ENCODE assay signal across 9 cellular contexts in the genomic region with DNA sequence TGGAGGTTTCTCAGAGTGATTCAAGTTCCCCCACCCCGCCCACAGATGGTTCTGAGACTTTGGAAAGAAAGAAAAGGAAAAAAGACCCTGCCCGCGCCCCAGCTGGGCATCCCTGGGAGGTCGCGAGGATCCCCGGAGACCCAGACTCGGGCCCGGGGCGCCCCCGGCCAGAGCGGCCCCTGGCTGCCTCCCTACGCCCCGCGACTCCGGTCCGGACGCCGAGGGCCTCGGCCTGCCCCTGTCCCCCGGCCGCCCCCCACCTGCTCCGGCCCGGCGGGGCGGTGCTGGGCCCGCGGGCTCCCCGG. TPM values are rescaled to one million over a fixed set of nuclear protein-coding genes. Genes with fewer than 3 reads are reported as not detected.
DNase-seq lines count a peak whose midpoint lies in the region; ATAC-seq and TF ChIP-seq lines count a peak whose summit lies in the region.
"Had no signal": no experiment of that assay in that cellular context is flagged by ENCODE, and none has a peak within 500 bp of the region (broad histone marks: within the 10 kb centered on the region; RNA-seq: fewer than 3 reads in every experiment).

No MANE protein-coding gene starts in this region.

- H3K27ac ChIP-seq in HUES64 (ENCODE audit: low read depth, low read length) (no peak overlapping the region), coronary artery (no peak overlapping the region)
- H3K27ac ChIP-seq in naive thymus-derived CD4-positive, alpha-beta T cell (ENCODE audit: low read depth, low read length), result peak overlapping the region; percentile 7

- peak overlapping the region; percentile 12; the same call in 1 of the 2 replicates for H3K4me3 ChIP-seq in AG04449 (ENCODE audit: low read depth, low read length)
- peak overlapping the region; percentile 40 for H3K4me3 ChIP-seq in HUES64 (ENCODE audit: low read length)
- peak overlapping the region; percentile 65 for H3K4me3 ChIP-seq in coronary artery
- H3K4me3 ChIP-seq in naive thymus-derived CD4-positive, alpha-beta T cell (ENCODE audit: low read length), result no peak overlapping the region

- H3K4me1 ChIP-seq in HUES64 (ENCODE audit: insufficient read depth, low read length), result peaks cover 6% of the 10 kb centered on the region; the same call in 1 of the 2 replicates
- H3K4me1 ChIP-seq in naive thymus-derived CD4-positive, alpha-beta T cell (ENCODE audit: control insufficient read depth in 2 of 2, insufficient read depth in 2 of 2, low read length in 2 of 2), result no peaks in the 10 kb centered on the region

- H3K4me1 Mint-ChIP-seq in naive thymus-derived CD4-positive, alpha-beta T cell, result peaks cover 0 to 17% (median 12%) of the 10 kb centered on the region in 7 donors

- no peak for TF ChIP-seq CTCF in AG04449 (IDR thresholded peaks at IDR 0.05; ENCODE audit: insufficient read depth, low read length, missing control alignments)
- TF ChIP-seq CTCF in coronary artery (IDR thresholded peaks at IDR 0.05), result no peak

- peaks cover 4 to 33% (median 11%) of the 10 kb centered on the region in 5 donors for H3K27me3 Mint-ChIP-seq in naive thymus-derived CD4-positive, alpha-beta T cell

- peaks cover 74% of the 10 kb centered on the region for H3K27me3 ChIP-seq in HUES64 (ENCODE audit: insufficient read depth, low read length)
- H3K27me3 ChIP-seq in naive thymus-derived CD4-positive, alpha-beta T cell (ENCODE audit: control insufficient read depth in 2 of 2, insufficient read depth in 2 of 2, low read length in 2 of 2), result no peaks in the 10 kb centered on the region

- no peaks in the 10 kb centered on the region for H3K36me3 ChIP-seq in HUES64 (ENCODE audit: insufficient read depth, low read length)
- no peaks in the 10 kb centered on the region for H3K36me3 ChIP-seq in naive thymus-derived CD4-positive, alpha-beta T cell (ENCODE audit: control insufficient read depth in 2 of 3, insufficient read depth in 3 of 3, low read length in 3 of 3)

- peak overlapping the region; percentile 72 to 88 (median 82) for H3K4me3 Mint-ChIP-seq in naive thymus-derived CD4-positive, alpha-beta T cell

- intact Hi-C loops in naive thymus-derived CD4-positive, alpha-beta T cell (cut with micrococcal nuclease), result loop anchor here in 1 of 2 donors (5.0 to 10.0 kb wide), 2 partner anchors 38 to 150 kb away; a partner anchor contains a TSS

- POLR2A ChIA-PET in AG04449 (lab: Yijun Ruan, JAX), result no interaction called here
- POLR2A ChIA-PET in naive thymus-derived CD4-positive, alpha-beta T cell (lab: Charles Lee), result no interaction called here

- no peak overlapping the region for H3K9ac ChIP-seq in HUES64 (ENCODE audit: low read depth, low read length)

- CTCF ChIA-PET in AG04449 (lab: Yijun Ruan, JAX), result interaction anchor here (1.2 to 7.0 kb wide), 3 partner anchors 15 to 48 kb away, joined by 3 to 54 read pairs (median 6); a partner anchor contains a TSS
- CTCF ChIA-PET in naive thymus-derived CD4-positive, alpha-beta T cell (lab: Charles Lee), result no interaction called here

- no peak for ATAC-seq in naive thymus-derived CD4-positive, alpha-beta T cell
- ATAC-seq in GM18868 (IDR thresholded peaks at IDR 0.05; ENCODE audit: unreplicated experiment) (no peak), HG02938 (IDR thresholded peaks at IDR 0.05; ENCODE audit: unreplicated experiment) (no peak)

- WGBS in HUES64, result 4% methylated on average over 27 of the region's 28 CpGs

- H3K9me3 Mint-ChIP-seq in naive thymus-derived CD4-positive, alpha-beta T cell, result peaks cover 0 to 1% (median 0%) of the 10 kb centered on the region in 11 donors

- H3K36me3 Mint-ChIP-seq in naive thymus-derived CD4-positive, alpha-beta T cell, result no peaks in the 10 kb centered on the region

- DNase-seq in AG04449 (ENCODE audit: low read depth, low spot score) (no peak), coronary artery (ENCODE audit: low spot score) (no peak), HCEC 1CT (no peak), NCI-H2196 (lab: John Stamatoyannopoulos, UW; ENCODE audit: unreplicated experiment) (no peak)
- no peak for DNase-seq in naive thymus-derived CD4-positive, alpha-beta T cell

- no peaks in the 10 kb centered on the region for H3K9me3 ChIP-seq in HUES64 (ENCODE audit: insufficient read depth, low read depth, low read length)
- H3K9me3 ChIP-seq in naive thymus-derived CD4-positive, alpha-beta T cell (ENCODE audit: control insufficient read depth in 2 of 3, low read length in 3 of 3), result no peaks in the 10 kb centered on the region

- H3K27ac Mint-ChIP-seq in naive thymus-derived CD4-positive, alpha-beta T cell, result peak overlapping the region in 5 of 9 donors; percentile 14 to 78 (median 47)

RNA-seq across cellular contexts. Expression of a gene that starts 2.3 kb away (rescaled TPM):
- polyA plus RNA-seq in HUES64 (2013, experiment 1 of 2), result 0.50 TPM
- 0.25 TPM for polyA plus RNA-seq in HUES64 (2013, experiment 2 of 2)
- 1 to 10 TPM in 3 of 5 experiments, under 1 TPM in 2; 0.24 to 9.0 (median 1.2) TPM for total RNA-seq in naive thymus-derived CD4-positive, alpha-beta T cell
- polyA plus RNA-seq in naive thymus-derived CD4-positive, alpha-beta T cell, result under 1 TPM; 0.17 to 0.32 TPM

RNA-seq across cellular contexts. Expression of a gene that starts 17.3 kb away (rescaled TPM):
- polyA plus RNA-seq in HUES64 (2013, experiment 1 of 2), result 15.3 TPM
- polyA plus RNA-seq in HUES64 (2013, experiment 2 of 2), result 16.1 TPM
- 100 to 1,000 TPM in 2 of 5 experiments, 10 to 100 TPM in 3; 61.8 to 104 (median 74.2) TPM for total RNA-seq in naive thymus-derived CD4-positive, alpha-beta T cell
- polyA plus RNA-seq in naive thymus-derived CD4-positive, alpha-beta T cell, result 10 to 100 TPM; 11.4 to 15.6 TPM

RNA-seq across cellular contexts. Expression of a gene that starts 37.2 kb away (rescaled TPM):
- 18.3 TPM for polyA plus RNA-seq in HUES64 (2013, experiment 1 of 2)
- polyA plus RNA-seq in HUES64 (2013, experiment 2 of 2), result 18.3 TPM
- total RNA-seq in naive thymus-derived CD4-positive, alpha-beta T cell, result 10 to 100 TPM; 25.8 to 73.3 (median 64.7) TPM
- 10 to 100 TPM; 53.8 to 69.3 TPM for polyA plus RNA-seq in naive thymus-derived CD4-positive, alpha-beta T cell

RNA-seq across cellular contexts. Expression of a gene that starts 47.5 kb away (rescaled TPM):
- 42.5 TPM for polyA plus RNA-seq in HUES64 (2013, experiment 1 of 2)
- 43.4 TPM for polyA plus RNA-seq in HUES64 (2013, experiment 2 of 2)
- 10 to 100 TPM; 38.9 to 82.7 (median 77.8) TPM for total RNA-seq in naive thymus-derived CD4-positive, alpha-beta T cell
- polyA plus RNA-seq in naive thymus-derived CD4-positive, alpha-beta T cell, result 10 to 100 TPM; 44.7 to 65.8 TPM

RNA-seq across cellular contexts. Expression of a gene that starts 50.2 kb away (rescaled TPM):
- 0.35 TPM for polyA plus RNA-seq in HUES64 (2013, experiment 1 of 2)
- 0.57 TPM for polyA plus RNA-seq in HUES64 (2013, experiment 2 of 2)
- total RNA-seq in naive thymus-derived CD4-positive, alpha-beta T cell, result 1 to 10 TPM in 2 of 5 experiments, under 1 TPM in 3; 0.46 to 1.7 (median 0.66) TPM
- under 1 TPM in 1 of 2 donors, not detected in 1; 0.15 TPM for polyA plus RNA-seq in naive thymus-derived CD4-positive, alpha-beta T cell
- total RNA-seq: dermis microvascular lymphatic vessel endothelial cell had no signal
